ENCODE assay signal across 9 cellular contexts in the genomic region with DNA sequence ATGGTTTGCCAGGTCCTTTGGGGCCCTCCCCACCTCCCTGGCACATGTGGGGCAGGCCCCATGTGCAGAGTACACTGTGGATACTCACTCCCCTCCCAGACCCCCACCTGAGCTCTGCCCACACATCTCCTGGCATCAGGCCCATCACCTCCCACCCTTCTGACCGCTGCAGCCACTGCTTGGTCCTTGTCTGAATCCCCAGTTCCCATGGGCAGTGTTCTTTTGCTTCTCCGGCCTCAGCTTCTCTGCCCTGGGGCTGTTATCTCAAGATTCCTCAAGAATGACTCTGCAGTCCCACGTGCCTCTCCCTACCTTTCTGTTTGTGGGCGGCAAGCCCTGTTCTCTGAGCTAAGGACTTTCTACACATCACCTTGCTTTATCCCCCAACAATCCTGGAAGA.
A peak's percentile ranks its signal among the peaks of the same experiment; 100 is the strongest.
DNase-seq lines count a peak whose midpoint lies in the region; ATAC-seq and TF ChIP-seq lines count a peak whose summit lies in the region.
"Had no signal": no experiment of that assay in that cellular context is flagged by ENCODE, and none has a peak within 500 bp of the region (broad histone marks: within the 10 kb centered on the region; RNA-seq: fewer than 3 reads in every experiment).

No MANE protein-coding gene starts in this region.

- no peaks in the 10 kb centered on the region for H3K79me2 ChIP-seq in GM23248 (ENCODE audit: insufficient read depth)

- H3K9me3 ChIP-seq in GM23248 (ENCODE audit: low read depth) = no peaks in the 10 kb centered on the region
- H3K9me3 ChIP-seq in SJCRH30 (replicated peaks) = no peaks in the 10 kb centered on the region
- H3K9me3 ChIP-seq in effector memory CD4-positive, alpha-beta T cell (ENCODE audit: control insufficient read depth, low read length) = no peaks in the 10 kb centered on the region

- H3K27ac Mint-ChIP-seq in endothelial cell (ENCODE audit: unreplicated experiment) = no peak overlapping the region

- H3F3A ChIP-seq in GM23248 (ENCODE audit: insufficient read depth) = 0 out of 2 replicates have a peak, but pooled peaks cover 6% of the 10 kb centered on the region

- no peaks in the 10 kb centered on the region for H4K20me1 ChIP-seq in GM23248 (ENCODE audit: insufficient read depth)

- H3K4me2 ChIP-seq in GM23248 (ENCODE audit: unreplicated experiment) = peak overlapping the region; percentile 33

- DNase-seq in GM23248 (peak; percentile 86), SJCRH30 (peak; percentile 55 to 60), posterior vena cava (ENCODE audit: low spot score) (peak; percentile 67), endothelial cell (ENCODE audit: low spot score) (no peak), GM13977 (ENCODE audit: low spot score) (no peak), NCI-H2029 (lab: John Stamatoyannopoulos, UW) (no peak)
- no peak for DNase-seq in effector memory CD4-positive, alpha-beta T cell
- DNase-seq: activated CD4-positive, alpha-beta T cell treated with anti-CD3 and anti-CD28 coated beads, Interleukin-2, amount 50 U/mL, for 48 hours had no signal

- no peak for TF ChIP-seq CTCF in endothelial cell (IDR thresholded peaks at IDR 0.05; ENCODE audit: unreplicated experiment)
- no peak for TF ChIP-seq CTCF in GM13977 (IDR thresholded peaks at IDR 0.05; ENCODE audit: extremely low read depth, insufficient read depth, missing control alignments)

- ATAC-seq in GM21723 (IDR thresholded peaks at IDR 0.05; ENCODE audit: unreplicated experiment) = no peak

- intact Hi-C loops in posterior vena cava (cut with DNase I) = loop anchor here in 1 of 2 donors (10.0 kb wide), 1 partner anchor 1063 kb away; no protein-coding TSS in a partner anchor

- H3K4me3 ChIP-seq in GM23248 (peak overlapping the region; percentile 20; the same call in 1 of the 2 replicates), SJCRH30 (no peak overlapping the region)
- no peak overlapping the region for H3K4me3 ChIP-seq in effector memory CD4-positive, alpha-beta T cell (ENCODE audit: insufficient read depth, low read depth, low read length, poor library complexity, severe bottlenecking)

- peaks cover 9% of the 10 kb centered on the region for H3K4me1 Mint-ChIP-seq in endothelial cell (ENCODE audit: unreplicated experiment)

- in situ Hi-C loops in GM23248 (cut with MboI) = no loop called here
- in situ Hi-C loops in GM13977 (cut with MboI; ENCODE audit: low pct_unique_long_range_greater_than_20kb, low sequenced_read_pairs, unreplicated experiment) = no loop called here

- H3K36me3 Mint-ChIP-seq in endothelial cell (ENCODE audit: low read depth, unreplicated experiment) = no peaks in the 10 kb centered on the region

- H3K4me3 Mint-ChIP-seq in endothelial cell (ENCODE audit: unreplicated experiment) = no peak overlapping the region

- H3K9me3 Mint-ChIP-seq in endothelial cell (ENCODE audit: unreplicated experiment) = no peaks in the 10 kb centered on the region

- peak overlapping the region; percentile 61 for H3K27ac ChIP-seq in GM23248
- peak overlapping the region; percentile 86 for H3K27ac ChIP-seq in SJCRH30
- H3K27ac ChIP-seq in effector memory CD4-positive, alpha-beta T cell (ENCODE audit: insufficient read depth, low read length, poor library complexity, severe bottlenecking) = peak overlapping the region; percentile 54

- H2AFZ ChIP-seq in GM23248 = no peak overlapping the region

- WGBS in GM23248 (ENCODE audit: low coverage in 1 of 2, low lambda C conversion rate in 2 of 2, missing lambda C conversion rate in 2 of 2), 2 experiments = 27 to 33% methylated on average over 4 of the region's 4 CpGs

- H3K27me3 Mint-ChIP-seq in endothelial cell (ENCODE audit: unreplicated experiment) = peaks cover 10% of the 10 kb centered on the region

- H3K9ac ChIP-seq in GM23248 = peak overlapping the region; percentile 54

- no peaks in the 10 kb centered on the region for H3K9me2 ChIP-seq in GM23248 (ENCODE audit: insufficient read depth)

- H3K4me1 ChIP-seq in GM23248 (ENCODE audit: insufficient read depth) = peaks cover 28% of the 10 kb centered on the region
- peaks cover 60% of the 10 kb centered on the region for H3K4me1 ChIP-seq in SJCRH30
- peaks cover 61% of the 10 kb centered on the region for H3K4me1 ChIP-seq in effector memory CD4-positive, alpha-beta T cell (ENCODE audit: control insufficient read depth, insufficient read depth, low read length, poor library complexity, severe bottlenecking)

- H3K27me3 ChIP-seq in GM23248 (replicated peaks; ENCODE audit: insufficient read depth) (no peaks in the 10 kb centered on the region), SJCRH30 (no peaks in the 10 kb centered on the region)
- H3K27me3 ChIP-seq in effector memory CD4-positive, alpha-beta T cell (replicated peaks; ENCODE audit: control insufficient read depth, insufficient read depth, low read length, poor library complexity, severe bottlenecking) = no peaks in the 10 kb centered on the region

- H3K36me3 ChIP-seq in GM23248 (ENCODE audit: low read depth) (no peaks in the 10 kb centered on the region), SJCRH30 (no peaks in the 10 kb centered on the region)
- H3K36me3 ChIP-seq in effector memory CD4-positive, alpha-beta T cell (ENCODE audit: control insufficient read depth, insufficient read depth, low read length) = no peaks in the 10 kb centered on the region

Comparison
In these comparisons a context has a peak if more than half of its experiments do, and no peak if none do; other contexts are left out.
1. DNase-seq: peak in GM23248 (single experiment), SJCRH30 (2 of 2) and posterior vena cava (single experiment); none in effector memory CD4-positive, alpha-beta T cell (0 of 3), endothelial cell (single experiment), GM13977 (single experiment) and NCI-H2029 (single experiment).
2. Peak in every context shown above with its lines, with median percentiles within 50 percentile points of each other: H3K27ac ChIP-seq.